Comparison of ENCODE assay signal across 8 cellular contexts in the genomic region with DNA sequence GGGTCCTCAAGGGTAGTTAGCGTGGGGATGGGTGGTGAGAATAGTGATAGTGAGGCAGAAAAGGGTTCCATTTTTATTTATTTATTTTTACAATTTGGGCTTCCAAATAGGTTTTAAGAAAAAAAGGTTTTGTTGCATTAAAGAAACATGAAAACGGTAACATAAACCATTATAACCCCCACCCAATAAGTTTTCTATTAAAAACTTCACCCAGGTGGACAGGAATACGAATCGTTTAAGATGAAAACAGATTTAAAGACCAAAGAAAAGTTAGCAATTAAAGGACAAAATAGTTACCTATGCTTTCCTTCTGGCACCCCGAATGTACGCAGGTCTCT.
DNase-seq lines count a peak whose midpoint lies in the region; ATAC-seq and TF ChIP-seq lines count a peak whose summit lies in the region.

No MANE protein-coding gene starts in this region.

- H3K9ac ChIP-seq in mesendoderm (ENCODE audit: low read length), result peak overlapping the region; percentile 80

- intact Hi-C loops in activated naive CD4-positive, alpha-beta T cell treated with anti-CD3 and anti-CD28 coated beads for 36 hours (cut with micrococcal nuclease), result loop anchor here (1.0 to 10.0 kb wide), 4 partner anchors 13 to 359 kb away; no protein-coding TSS in a partner anchor
- intact Hi-C loops in body of pancreas (cut with DNase I), result loop anchor here (10.0 kb wide), 1 partner anchor 119 kb away; no protein-coding TSS in a partner anchor

- H3K4me2 ChIP-seq in mesendoderm (ENCODE audit: low read length), result peak overlapping the region; percentile 94

- H3K4me3 Mint-ChIP-seq in activated naive CD4-positive, alpha-beta T cell treated with anti-CD3 and anti-CD28 coated beads for 36 hours, result peak overlapping the region; percentile 77

- 4 to 9% methylated on average over 6 of the region's 6 CpGs for WGBS in body of pancreas, 2 donors
- WGBS in mesendoderm (ENCODE audit: extremely low coverage, insufficient coverage, low lambda C conversion rate), result no CpG with 5 or more reads among the region's 6 CpGs
- 14% methylated on average over 6 of the region's 6 CpGs for WGBS in upper lobe of left lung, 2 donors

- peaks cover 4% of the 10 kb centered on the region for H3K36me3 Mint-ChIP-seq in activated naive CD4-positive, alpha-beta T cell treated with anti-CD3 and anti-CD28 coated beads for 36 hours (ENCODE audit: low read depth)

- DNase-seq in activated naive CD4-positive, alpha-beta T cell treated with anti-CD3 and anti-CD28 coated beads for 36 hours, result no peak
- DNase-seq in activated naive CD4-positive, alpha-beta T cell treated with Interleukin-2 at 50 U/mL for 16 hours, result no peak
- DNase-seq in body of pancreas (no peak), mesendoderm (no peak), upper lobe of left lung (no peak)
- DNase-seq in stimulated activated CD4-positive, alpha-beta T cell treated with anti-CD3 and anti-CD28 coated beads, Interleukin-4, amount 100 ng/mL, for 4 hours, result no peak

- no peak overlapping the region for H2BK5ac ChIP-seq in mesendoderm (ENCODE audit: low read length)

- H2AK5ac ChIP-seq in mesendoderm (ENCODE audit: low read length), result no peak overlapping the region

- H2BK120ac ChIP-seq in mesendoderm (ENCODE audit: low read depth, low read length), result no peak overlapping the region

- no peak overlapping the region for H3K27ac Mint-ChIP-seq in activated naive CD4-positive, alpha-beta T cell treated with anti-CD3 and anti-CD28 coated beads for 36 hours

- no peaks in the 10 kb centered on the region for H3K27me3 Mint-ChIP-seq in activated naive CD4-positive, alpha-beta T cell treated with anti-CD3 and anti-CD28 coated beads for 36 hours (ENCODE audit: low read depth)

- H3K9me3 ChIP-seq in body of pancreas (no peaks in the 10 kb centered on the region), upper lobe of left lung (no peaks in the 10 kb centered on the region)

- TF ChIP-seq EP300 in upper lobe of left lung (IDR thresholded peaks at IDR 0.05), result no peak

- peaks cover 6% of the 10 kb centered on the region for H3K9me3 Mint-ChIP-seq in activated naive CD4-positive, alpha-beta T cell treated with anti-CD3 and anti-CD28 coated beads for 36 hours

- peaks cover 4% of the 10 kb centered on the region for H3K79me2 ChIP-seq in mesendoderm (ENCODE audit: control insufficient read depth, insufficient read depth, low read length)

- H3K4me1 ChIP-seq in body of pancreas (peaks cover 20% of the 10 kb centered on the region), mesendoderm (ENCODE audit: control insufficient read depth, low read depth, low read length) (peaks cover 4% of the 10 kb centered on the region), upper lobe of left lung (peaks cover 11 to 32% (median 19%) of the 10 kb centered on the region in 4 donors)

- TF ChIP-seq POLR2A in body of pancreas (IDR thresholded peaks at IDR 0.05), result no peak
- TF ChIP-seq POLR2A in upper lobe of left lung (IDR thresholded peaks at IDR 0.05), result no peak

- no peak overlapping the region for H4K5ac ChIP-seq in mesendoderm (ENCODE audit: low read length)

- no peak overlapping the region for H3K23ac ChIP-seq in mesendoderm (ENCODE audit: low read length)

- H3K4me3 ChIP-seq in body of pancreas (peak overlapping the region; percentile 83 to 84), mesendoderm (ENCODE audit: low read length) (peak overlapping the region; percentile 85), upper lobe of left lung (peak overlapping the region; percentile 62 to 99 (median 82))

- no peak overlapping the region for H2BK15ac ChIP-seq in mesendoderm (replicated peaks; ENCODE audit: low read depth)

- H3K79me1 ChIP-seq in mesendoderm (ENCODE audit: low read length), result peaks cover 5% of the 10 kb centered on the region

- H3K4ac ChIP-seq in mesendoderm (ENCODE audit: low read depth, low read length), result peak overlapping the region; percentile 78

- ATAC-seq in body of pancreas (no peak), upper lobe of left lung (ENCODE audit: low FRiP score in 2 of 2) (no peak), HG02970 (IDR thresholded peaks at IDR 0.05; ENCODE audit: low FRiP score, unreplicated experiment) (no peak), HG03139 (IDR thresholded peaks at IDR 0.05; ENCODE audit: unreplicated experiment) (no peak)

- H3K27ac ChIP-seq in body of pancreas (peak overlapping the region in 3 of 4 donors; percentile 81 to 90 (median 89)), mesendoderm (ENCODE audit: low read depth, low read length) (no peak overlapping the region), upper lobe of left lung (peak overlapping the region in 3 of 4 donors; percentile 74 to 92 (median 76))

- H3K36me3 ChIP-seq in body of pancreas (replicated peaks in 1 of 2; ENCODE audit: insufficient read depth in 1 of 2, low read depth in 2 of 2) (no peaks in the 10 kb centered on the region), mesendoderm (ENCODE audit: control insufficient read depth, insufficient read depth, low read length) (no peaks in the 10 kb centered on the region), upper lobe of left lung (peaks cover 0 to 6% (median 0%) of the 10 kb centered on the region in 4 donors)

- peaks cover 29% of the 10 kb centered on the region for H3K4me1 Mint-ChIP-seq in activated naive CD4-positive, alpha-beta T cell treated with anti-CD3 and anti-CD28 coated beads for 36 hours (ENCODE audit: low read depth)

- H3K27me3 ChIP-seq in body of pancreas, result no peaks in the 10 kb centered on the region
- no peaks in the 10 kb centered on the region for H3K27me3 ChIP-seq in mesendoderm (ENCODE audit: insufficient read depth, low read length, poor library complexity)
- no peaks in the 10 kb centered on the region for H3K27me3 ChIP-seq in upper lobe of left lung

- no peak overlapping the region for H4K8ac ChIP-seq in mesendoderm (ENCODE audit: low read depth, low read length)

- TF ChIP-seq CTCF in body of pancreas (IDR thresholded peaks at IDR 0.05), result no peak
- no peak for TF ChIP-seq CTCF in upper lobe of left lung (IDR thresholded peaks at IDR 0.05)

- H3K56ac ChIP-seq in mesendoderm (ENCODE audit: low read length), result peak overlapping the region; percentile 77

- CTCF ChIA-PET in activated naive CD4-positive, alpha-beta T cell treated with anti-CD3 and anti-CD28 coated beads for 36 hours (lab: Charles Lee), result interaction anchor here (2.8 kb wide), 1 partner anchor 13 kb away, joined by 7 read pairs; no protein-coding TSS in a partner anchor

- H3K18ac ChIP-seq in mesendoderm (ENCODE audit: low read length), result peak overlapping the region; percentile 61
